Comparison of ENCODE assay signal across 16 cellular contexts in the genomic region with DNA sequence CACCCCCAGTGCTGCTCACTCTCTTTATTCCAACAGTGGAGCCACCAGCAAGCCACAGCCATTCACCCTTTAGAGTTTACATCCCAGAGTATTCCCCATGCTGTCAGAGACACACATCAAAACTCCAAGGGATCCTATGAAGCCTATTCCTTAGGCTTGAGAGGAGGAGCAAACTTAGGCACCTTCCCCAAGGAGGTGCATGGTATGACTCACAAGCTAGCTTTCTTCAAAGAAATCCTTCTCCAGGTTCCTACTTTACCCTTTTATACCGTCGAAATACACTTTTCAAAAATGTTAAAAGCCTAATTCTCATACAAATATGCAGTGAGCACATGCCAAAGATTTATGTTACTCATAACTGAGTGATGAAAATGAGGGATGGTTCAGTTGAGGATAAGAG.
DNase-seq lines count a peak whose midpoint lies in the region; ATAC-seq and TF ChIP-seq lines count a peak whose summit lies in the region.
"Had no signal": no experiment of that assay in that cellular context is flagged by ENCODE, and none has a peak within 500 bp of the region (broad histone marks: within the 10 kb centered on the region; RNA-seq: fewer than 3 reads in every experiment).

No MANE protein-coding gene starts in this region.

- H3F3A ChIP-seq in SK-N-SH (replicated peaks; ENCODE audit: insufficient read depth) = no peaks in the 10 kb centered on the region

- BruUV-seq in Calu3 (replicated peaks; lab: Mats Ljungman, UMichigan) = no TSS peak

- H2AFZ ChIP-seq in SK-N-SH (ENCODE audit: low read depth) = no peak overlapping the region

- TF ChIP-seq CTCF in SK-N-SH (IDR thresholded peaks at IDR 0.05) (no peak), WTC11 (IDR thresholded peaks at IDR 0.05) (no peak), foreskin keratinocyte (conservative IDR thresholded peaks at IDR 0.05) (no peak), Calu3 (IDR thresholded peaks at IDR 0.05; ENCODE audit: unreplicated experiment) (no peak)

- H3K4me1 ChIP-seq in SK-N-SH (ENCODE audit: control insufficient read depth in 1 of 2, insufficient read depth in 2 of 2, low read depth in 1 of 2, low read length in 1 of 2) = no peaks in the 10 kb centered on the region; a peak in 1 of 4 replicates
- H3K4me1 ChIP-seq in foreskin keratinocyte = no peaks in the 10 kb centered on the region
- H3K4me1 ChIP-seq: BLaER1, HAP-1 had no signal

- CTCF ChIA-PET in SK-N-SH (lab: Yijun Ruan, JAX) = no interaction called here
- CTCF ChIA-PET in WTC11 (lab: Charles Lee) = interaction anchor here (0.6 kb wide), 1 partner anchor 209 kb away, joined by 3 read pairs; no protein-coding TSS in a partner anchor
- CTCF ChIA-PET in Calu3 (lab: Charles Lee) = no interaction called here

- H3K4me3 ChIP-seq in SK-N-SH (ENCODE audit: low read depth in 2 of 2, low read length in 1 of 2) = no peak overlapping the region
- H3K4me3 ChIP-seq: BLaER1, HAP-1, K562 had no signal

- intact Hi-C loops in Calu3 (cut with micrococcal nuclease; ENCODE audit: unreplicated experiment) = no loop called here

- ATAC-seq in SK-N-SH treated with all-trans-retinoic acid at 6 μM for 48 hours = no peak
- ATAC-seq in WTC11 = peak; percentile 17
- ATAC-seq in foreskin keratinocyte = peak; percentile 51
- ATAC-seq: K562 had no signal

- H3K27ac ChIP-seq in SK-N-SH (ENCODE audit: low read depth in 2 of 2, low read length in 1 of 2) = no peak overlapping the region
- H3K27ac ChIP-seq in foreskin keratinocyte = no peak overlapping the region
- H3K27ac ChIP-seq: 22Rv1, BLaER1 had no signal

- POLR2A ChIA-PET in SK-N-SH (lab: Yijun Ruan, JAX) = no interaction called here
- POLR2A ChIA-PET in WTC11 (lab: Charles Lee) = no interaction called here

- H3K9me3 ChIP-seq in SK-N-SH = no peaks in the 10 kb centered on the region
- H3K9me3 ChIP-seq: BLaER1, HAP-1 had no signal

- DNase-seq in SK-N-SH = no peak
- no peak for DNase-seq in WTC11 (ENCODE audit: low spot score)
- no peak for DNase-seq in foreskin keratinocyte
- no peak for DNase-seq in LoVo (ENCODE audit: low spot score)
- no peak for DNase-seq in Calu3
- no peak for DNase-seq in NCI-H1105 treated with DMSO at 0.1 percent for 48 hours (lab: John Stamatoyannopoulos, UW)
- DNase-seq: CD4-positive, alpha-beta memory T cell; DMS79 treated with DMSO at 0.1 percent for 48 hours; GF-D8; IMR-90 had no signal

- WGBS in SK-N-SH (ENCODE audit: low lambda C conversion rate) = 32% methylated on average over 2 of the region's 2 CpGs

- no peak overlapping the region for H3K9ac ChIP-seq in SK-N-SH
- H3K9ac ChIP-seq: BLaER1 had no signal

- H3K9me3 Mint-ChIP-seq in WTC11 (no peaks in the 10 kb centered on the region), Calu3 (ENCODE audit: low read depth, unreplicated experiment) (no peaks in the 10 kb centered on the region)

- H3K27me3 ChIP-seq in SK-N-SH (ENCODE audit: insufficient read depth) (no peaks in the 10 kb centered on the region), foreskin keratinocyte (peaks cover 4% of the 10 kb centered on the region)
- H3K27me3 ChIP-seq: BLaER1 had no signal

- H3K4me3 Mint-ChIP-seq in WTC11 (no peak overlapping the region), Calu3 (ENCODE audit: low read depth, unreplicated experiment) (no peak overlapping the region)
- H3K4me3 Mint-ChIP-seq: CD14-positive monocyte; CD4-positive, alpha-beta memory T cell had no signal

- H3K4me1 Mint-ChIP-seq in WTC11 (peaks cover 18% of the 10 kb centered on the region), Calu3 (ENCODE audit: low read depth, unreplicated experiment) (no peaks in the 10 kb centered on the region)
- H3K4me1 Mint-ChIP-seq: CD4-positive, alpha-beta memory T cell had no signal

- no peak overlapping the region for H3K27ac Mint-ChIP-seq in WTC11
- H3K27ac Mint-ChIP-seq in Calu3 (ENCODE audit: unreplicated experiment) = no peak overlapping the region
- H3K27ac Mint-ChIP-seq: CD14-positive monocyte had no signal

- no peaks in the 10 kb centered on the region for H4K20me1 ChIP-seq in SK-N-SH (ENCODE audit: insufficient read depth)
- H4K20me1 ChIP-seq: BLaER1 had no signal

- no peaks in the 10 kb centered on the region for H3K9me2 ChIP-seq in SK-N-SH

- H3K27me3 Mint-ChIP-seq in WTC11 (ENCODE audit: low read depth) (peaks cover 3% of the 10 kb centered on the region; the same call in 1 of the 2 replicates), Calu3 (ENCODE audit: unreplicated experiment) (no peaks in the 10 kb centered on the region)
- H3K27me3 Mint-ChIP-seq: CD4-positive, alpha-beta memory T cell had no signal

- H3K36me3 Mint-ChIP-seq in WTC11 (no peaks in the 10 kb centered on the region), Calu3 (ENCODE audit: insufficient read depth, unreplicated experiment) (no peaks in the 10 kb centered on the region)
- H3K36me3 Mint-ChIP-seq: CD14-positive monocyte; CD4-positive, alpha-beta memory T cell had no signal

- H3K36me3 ChIP-seq in SK-N-SH (replicated peaks in 1 of 2; ENCODE audit: control insufficient read depth in 1 of 2, insufficient read depth in 2 of 2, low read length in 1 of 2) = no peaks in the 10 kb centered on the region
- H3K36me3 ChIP-seq: BLaER1, HAP-1 had no signal

- no peak for TF ChIP-seq RAD21 in SK-N-SH (IDR thresholded peaks at IDR 0.05; ENCODE audit: low read length)

- no peaks in the 10 kb centered on the region for H3K79me2 ChIP-seq in SK-N-SH (ENCODE audit: insufficient read depth)

- no peak overlapping the region for H3K4me2 ChIP-seq in SK-N-SH
- H3K4me2 ChIP-seq: BLaER1 had no signal

- TF ChIP-seq EP300 in SK-N-SH (IDR thresholded peaks at IDR 0.05; ENCODE audit: borderline replicate concordance in 1 of 2, low read depth in 1 of 2, low read length in 1 of 2) = no peak

TF ChIP-seq in SK-N-SH treated with all-trans-retinoic acid at 6 μM for 48 hours, 23 proteins besides CTCF, POLR2A, EP300 and RAD21:
- TF ChIP-seq ZC3H10 (CRISPR knock-in tag; IDR thresholded peaks at IDR 0.05) = no peak
- TF ChIP-seq ISL1 (CRISPR knock-in tag; IDR thresholded peaks at IDR 0.05) = peak; percentile 32; the same call in 1 of the 2 replicates

TF ChIP-seq in SK-N-SH, 30 proteins besides CTCF, POLR2A, EP300 and RAD21 (continues in another document):
- TF ChIP-seq, protein P1, sequence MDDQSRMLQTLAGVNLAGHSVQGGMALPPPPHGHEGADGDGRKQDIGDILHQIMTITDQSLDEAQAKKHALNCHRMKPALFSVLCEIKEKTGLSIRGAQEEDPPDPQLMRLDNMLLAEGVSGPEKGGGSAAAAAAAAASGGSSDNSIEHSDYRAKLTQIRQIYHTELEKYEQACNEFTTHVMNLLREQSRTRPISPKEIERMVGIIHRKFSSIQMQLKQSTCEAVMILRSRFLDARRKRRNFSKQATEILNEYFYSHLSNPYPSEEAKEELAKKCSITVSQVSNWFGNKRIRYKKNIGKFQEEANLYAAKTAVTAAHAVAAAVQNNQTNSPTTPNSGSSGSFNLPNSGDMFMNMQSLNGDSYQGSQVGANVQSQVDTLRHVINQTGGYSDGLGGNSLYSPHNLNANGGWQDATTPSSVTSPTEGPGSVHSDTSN (IDR thresholded peaks at IDR 0.05) = no peak
- TF ChIP-seq FOSL2 (IDR thresholded peaks at IDR 0.05; ENCODE audit: borderline replicate concordance, low read depth) = no peak
- no peak for TF ChIP-seq JUND (IDR thresholded peaks at IDR 0.05)
- TF ChIP-seq NRF1 (IDR thresholded peaks at IDR 0.05; ENCODE audit: low read depth, low read length) = no peak

TF ChIP-seq in WTC11, 78 proteins besides CTCF, POLR2A, EP300 and RAD21 (continues in another document):
- TF ChIP-seq, protein P2, sequence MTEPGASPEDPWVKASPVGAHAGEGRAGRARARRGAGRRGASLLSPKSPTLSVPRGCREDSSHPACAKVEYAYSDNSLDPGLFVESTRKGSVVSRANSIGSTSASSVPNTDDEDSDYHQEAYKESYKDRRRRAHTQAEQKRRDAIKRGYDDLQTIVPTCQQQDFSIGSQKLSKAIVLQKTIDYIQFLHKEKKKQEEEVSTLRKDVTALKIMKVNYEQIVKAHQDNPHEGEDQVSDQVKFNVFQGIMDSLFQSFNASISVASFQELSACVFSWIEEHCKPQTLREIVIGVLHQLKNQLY (CRISPR knock-in tag; IDR thresholded peaks at IDR 0.05) = no peak
- TF ChIP-seq FOXJ3 (CRISPR knock-in tag; IDR thresholded peaks at IDR 0.05; ENCODE audit: borderline replicate concordance) (no peak), JAZF1 (CRISPR knock-in tag; IDR thresholded peaks at IDR 0.05) (no peak), NR2C2 (CRISPR knock-in tag; IDR thresholded peaks at IDR 0.05) (no peak), PRRX2 (CRISPR knock-in tag; IDR thresholded peaks at IDR 0.05) (no peak), ZNF219 (CRISPR knock-in tag; IDR thresholded peaks at IDR 0.05; ENCODE audit: borderline replicate concordance) (no peak), CREB1 (CRISPR knock-in tag; IDR thresholded peaks at IDR 0.05) (no peak), ZNF317 (CRISPR knock-in tag; IDR thresholded peaks at IDR 0.05; ENCODE audit: borderline replicate concordance, low read depth) (no peak), FOXP1 (CRISPR knock-in tag; IDR thresholded peaks at IDR 0.05; ENCODE audit: borderline replicate concordance) (no peak), GTF2I (CRISPR knock-in tag; conservative IDR thresholded peaks at IDR 0.05) (no peak)
- TF ChIP-seq, protein P3, sequence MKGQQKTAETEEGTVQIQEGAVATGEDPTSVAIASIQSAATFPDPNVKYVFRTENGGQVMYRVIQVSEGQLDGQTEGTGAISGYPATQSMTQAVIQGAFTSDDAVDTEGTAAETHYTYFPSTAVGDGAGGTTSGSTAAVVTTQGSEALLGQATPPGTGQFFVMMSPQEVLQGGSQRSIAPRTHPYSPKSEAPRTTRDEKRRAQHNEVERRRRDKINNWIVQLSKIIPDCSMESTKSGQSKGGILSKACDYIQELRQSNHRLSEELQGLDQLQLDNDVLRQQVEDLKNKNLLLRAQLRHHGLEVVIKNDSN (CRISPR knock-in tag; IDR thresholded peaks at IDR 0.05) = no peak
- TF ChIP-seq, protein P4, sequence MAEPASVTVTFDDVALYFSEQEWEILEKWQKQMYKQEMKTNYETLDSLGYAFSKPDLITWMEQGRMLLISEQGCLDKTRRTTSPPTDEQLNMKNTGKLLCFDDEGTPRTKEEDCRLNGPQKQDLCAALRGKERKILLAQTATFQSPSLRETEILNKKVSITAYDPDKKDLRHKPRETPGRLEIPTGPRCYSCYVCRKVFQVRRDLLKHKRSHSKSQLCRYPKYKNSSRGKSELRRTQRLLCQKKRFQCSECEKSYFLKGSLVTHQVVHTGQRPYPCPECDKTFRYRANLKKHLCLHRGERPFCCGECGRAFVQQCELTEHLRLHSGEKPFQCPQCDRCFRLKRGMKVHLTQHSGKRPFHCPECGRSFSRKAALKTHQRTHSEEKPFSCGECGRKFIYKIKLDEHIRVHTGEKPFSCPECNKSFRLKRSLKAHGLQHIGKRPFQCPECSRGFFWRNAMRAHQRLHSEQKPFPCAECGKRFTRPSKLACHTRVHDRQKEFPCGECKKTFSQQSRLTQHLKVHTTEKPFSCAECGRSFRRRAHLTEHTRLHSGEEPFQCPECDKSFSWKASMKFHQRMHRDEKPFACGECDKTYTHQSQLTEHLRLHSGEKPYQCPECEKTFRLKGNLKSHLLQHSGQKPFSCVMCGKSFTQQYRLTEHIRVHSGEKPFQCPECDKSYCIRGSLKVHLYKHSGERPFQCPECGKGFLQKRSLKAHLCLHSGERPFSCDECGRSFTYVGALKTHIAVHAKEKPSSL (CRISPR knock-in tag; conservative IDR thresholded peaks at IDR 0.05) = no peak
